11 cellular contexts compared by ENCODE assay signal in genomic region chr1:159141584-159142518, GRCh38. TPM values are rescaled to one million over a fixed set of nuclear protein-coding genes. Genes with fewer than 3 reads are reported as not detected.
DNase-seq lines count a peak whose midpoint lies in the region; ATAC-seq and TF ChIP-seq lines count a peak whose summit lies in the region.
"Had no signal": no experiment of that assay in that cellular context is flagged by ENCODE, and none has a peak within 500 bp of the region (broad histone marks: within the 10 kb centered on the region; RNA-seq: fewer than 3 reads in every experiment).

No MANE protein-coding gene starts in this region.

- no peaks in the 10 kb centered on the region for H3K4me1 Mint-ChIP-seq in activated T-helper 17 cell treated with anti-CD3 and anti-CD28 coated beads, Interleukin-2, amount 50 U/mL, for 72 hours
- H3K4me1 Mint-ChIP-seq in stimulated activated effector memory CD8-positive, alpha-beta T cell treated with anti-CD3 and anti-CD28 coated beads, Interleukin-12 subunit alpha, Interleukin-12 subunit beta, amount 100 ng/mL, for 72 hours: no peaks in the 10 kb centered on the region

- H3K36me3 Mint-ChIP-seq in activated T-helper 17 cell treated with anti-CD3 and anti-CD28 coated beads, Interleukin-2, amount 50 U/mL, for 72 hours (ENCODE audit: low read depth): no peaks in the 10 kb centered on the region
- no peaks in the 10 kb centered on the region for H3K36me3 Mint-ChIP-seq in stimulated activated effector memory CD8-positive, alpha-beta T cell treated with anti-CD3 and anti-CD28 coated beads, Interleukin-12 subunit alpha, Interleukin-12 subunit beta, amount 100 ng/mL, for 72 hours

- peak; percentile 26 to 34 for DNase-seq in activated T-cell treated with anti-CD3 and anti-CD28 coated beads, Interleukin-2, amount 50 U/mL, for 48 hours
- DNase-seq in activated T-cell treated with anti-CD3 and anti-CD28 coated beads for 4 hours: no peak
- DNase-seq in NT2/D1 (ENCODE audit: low read depth, low spot score): peak; percentile 62
- peak; percentile 66 for DNase-seq in fibroblast of the aortic adventitia (ENCODE audit: low read depth)
- peak; percentile 6 for DNase-seq in stromal cell of bone marrow (ENCODE audit: low read depth)
- no peak for DNase-seq in stimulated activated naive CD8-positive, alpha-beta T cell treated with anti-CD3 and anti-CD28 coated beads, Interleukin-15, Interleukin-2, amounts not matched to agents 100 U/mL and 50 U/mL, for 24 hours
- no peak for DNase-seq in stimulated activated effector memory CD8-positive, alpha-beta T cell treated with anti-CD3 and anti-CD28 coated beads, Interleukin-12 subunit alpha, Interleukin-12 subunit beta, amount 100 ng/mL, for 72 hours (ENCODE audit: low spot score in 2 of 2)
- DNase-seq: COR-L47, NCI-H1092 treated with DMSO at 0.1 percent for 48 hours had no signal

- H3K9me3 Mint-ChIP-seq in activated T-helper 17 cell treated with anti-CD3 and anti-CD28 coated beads, Interleukin-2, amount 50 U/mL, for 72 hours: no peaks in the 10 kb centered on the region
- H3K9me3 Mint-ChIP-seq in stimulated activated effector memory CD8-positive, alpha-beta T cell treated with anti-CD3 and anti-CD28 coated beads, Interleukin-12 subunit alpha, Interleukin-12 subunit beta, amount 100 ng/mL, for 72 hours: no peaks in the 10 kb centered on the region

- H3K4me3 Mint-ChIP-seq in activated T-helper 17 cell treated with anti-CD3 and anti-CD28 coated beads, Interleukin-2, amount 50 U/mL, for 72 hours: no peak overlapping the region
- H3K4me3 Mint-ChIP-seq in stimulated activated effector memory CD8-positive, alpha-beta T cell treated with anti-CD3 and anti-CD28 coated beads, Interleukin-12 subunit alpha, Interleukin-12 subunit beta, amount 100 ng/mL, for 72 hours: no peak overlapping the region

- H3K4me3 ChIP-seq in NT2/D1 (ENCODE audit: insufficient read length, low read depth): no peak overlapping the region
- peak overlapping the region; percentile 45 for H3K4me3 ChIP-seq in fibroblast of the aortic adventitia (ENCODE audit: low read depth, low read length)
- H3K4me3 ChIP-seq: heart left ventricle had no signal

- no peaks in the 10 kb centered on the region for H3K36me3 ChIP-seq in NT2/D1 (ENCODE audit: insufficient read depth, insufficient read length, low read length)
- H3K36me3 ChIP-seq: heart left ventricle had no signal

- no peak overlapping the region for H3K27ac Mint-ChIP-seq in activated T-helper 17 cell treated with anti-CD3 and anti-CD28 coated beads, Interleukin-2, amount 50 U/mL, for 72 hours
- no peak overlapping the region for H3K27ac Mint-ChIP-seq in stimulated activated effector memory CD8-positive, alpha-beta T cell treated with anti-CD3 and anti-CD28 coated beads, Interleukin-12 subunit alpha, Interleukin-12 subunit beta, amount 100 ng/mL, for 72 hours

- peaks cover 26% of the 10 kb centered on the region for H3K27me3 Mint-ChIP-seq in activated T-helper 17 cell treated with anti-CD3 and anti-CD28 coated beads, Interleukin-2, amount 50 U/mL, for 72 hours

- no peaks in the 10 kb centered on the region for H3K27me3 ChIP-seq in NT2/D1 (ENCODE audit: insufficient read depth, insufficient read length)

- ATAC-seq in activated T-helper 17 cell treated with anti-CD3 and anti-CD28 coated beads, Interleukin-2, amount 50 U/mL, for 72 hours (replicated peaks): no peak
- no peak for ATAC-seq in stimulated activated naive CD8-positive, alpha-beta T cell treated with anti-CD3 and anti-CD28 coated beads, Interleukin-15, Interleukin-2, amounts not matched to agents 100 U/mL and 50 U/mL, for 24 hours
- no peak for ATAC-seq in stimulated activated effector memory CD8-positive, alpha-beta T cell treated with anti-CD3 and anti-CD28 coated beads, Interleukin-12 subunit alpha, Interleukin-12 subunit beta, amount 100 ng/mL, for 72 hours
- ATAC-seq: heart left ventricle had no signal

- TF ChIP-seq CTCF in fibroblast of the aortic adventitia (IDR thresholded peaks at IDR 0.05; ENCODE audit: insufficient read depth, low read length): no peak

- H3K9me3 ChIP-seq in NT2/D1 (ENCODE audit: insufficient read depth, low read length): no peaks in the 10 kb centered on the region
- H3K9me3 ChIP-seq: heart left ventricle had no signal

- peaks cover 5% of the 10 kb centered on the region for H3K4me1 ChIP-seq in NT2/D1 (ENCODE audit: insufficient read depth, insufficient read length)

- peak overlapping the region; percentile 22 for H3K9ac ChIP-seq in NT2/D1 (ENCODE audit: insufficient read length, low read depth)

RNA-seq across cellular contexts. Expression of gene CADM3, which starts 29.6 kb away (rescaled TPM):
- 6.0 TPM in 1 of 2 replicates, not detected in the other for total RNA-seq in fibroblast of the aortic adventitia (ENCODE audit: low replicate concordance)
- total RNA-seq in activated T-helper 17 cell treated with anti-CD3 and anti-CD28 coated beads, Interleukin-2, amount 50 U/mL, for 72 hours: not detected

Comparison
In these comparisons a context has a peak if more than half of its experiments do, and no peak if none do; other contexts are left out.
1. DNase-seq: peak in activated T-cell treated with anti-CD3 and anti-CD28 coated beads, Interleukin-2, amount 50 U/mL, for 48 hours (2 of 2), NT2/D1 (single experiment), fibroblast of the aortic adventitia (single experiment) and stromal cell of bone marrow (single experiment); none in activated T-cell treated with anti-CD3 and anti-CD28 coated beads for 4 hours (single experiment), stimulated activated naive CD8-positive, alpha-beta T cell treated with anti-CD3 and anti-CD28 coated beads, Interleukin-15, Interleukin-2, amounts not matched to agents 100 U/mL and 50 U/mL, for 24 hours (single experiment) and stimulated activated effector memory CD8-positive, alpha-beta T cell treated with anti-CD3 and anti-CD28 coated beads, Interleukin-12 subunit alpha, Interleukin-12 subunit beta, amount 100 ng/mL, for 72 hours (0 of 2).